1 cellular context compared by ENCODE assay signal in the genomic region with DNA sequence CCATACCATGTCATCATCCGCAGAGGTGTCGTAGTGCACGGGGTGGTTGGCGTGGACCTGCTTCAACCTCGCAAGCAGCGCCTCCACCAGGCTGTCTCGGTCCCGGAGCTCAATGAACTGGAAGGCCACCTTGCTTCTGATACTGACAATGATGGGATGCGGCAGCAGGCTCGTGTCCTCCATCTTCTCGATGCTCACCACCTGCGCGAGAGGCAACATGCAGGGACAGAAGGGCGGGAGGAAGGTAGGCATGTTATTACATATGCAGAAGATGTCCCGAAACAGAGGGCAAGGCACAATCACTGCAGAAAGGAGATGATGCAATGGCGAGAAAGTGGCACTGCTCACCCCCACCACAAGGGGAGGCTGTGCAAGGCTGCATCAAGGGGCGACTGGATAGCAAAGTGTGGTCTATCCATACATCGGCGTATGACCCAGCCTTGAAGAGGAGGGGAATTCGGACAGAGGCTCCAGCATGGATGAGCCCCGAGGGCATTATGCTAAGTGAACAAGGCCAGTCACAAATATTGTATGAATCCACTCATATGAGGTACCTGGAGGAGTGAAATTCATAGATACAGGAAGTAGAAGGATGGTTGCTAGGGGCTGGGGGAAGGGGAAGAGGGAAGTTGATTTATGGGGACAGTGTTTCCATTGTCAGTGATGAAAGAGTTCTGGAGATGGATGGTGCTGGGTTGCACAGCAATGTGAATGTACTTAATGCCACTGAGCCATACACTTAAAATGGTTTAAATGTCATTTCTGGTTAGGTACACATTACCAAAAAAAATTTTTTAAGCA.
A peak's percentile ranks its signal among the peaks of the same experiment; 100 is the strongest.
TF ChIP-seq lines count a peak whose summit lies in the region.

No MANE protein-coding gene starts in this region.

TF ChIP-seq in HepG2, 621 proteins besides CTCF, POLR2A, EP300 and RAD21 (continued from another document):
- TF ChIP-seq, protein P1, sequence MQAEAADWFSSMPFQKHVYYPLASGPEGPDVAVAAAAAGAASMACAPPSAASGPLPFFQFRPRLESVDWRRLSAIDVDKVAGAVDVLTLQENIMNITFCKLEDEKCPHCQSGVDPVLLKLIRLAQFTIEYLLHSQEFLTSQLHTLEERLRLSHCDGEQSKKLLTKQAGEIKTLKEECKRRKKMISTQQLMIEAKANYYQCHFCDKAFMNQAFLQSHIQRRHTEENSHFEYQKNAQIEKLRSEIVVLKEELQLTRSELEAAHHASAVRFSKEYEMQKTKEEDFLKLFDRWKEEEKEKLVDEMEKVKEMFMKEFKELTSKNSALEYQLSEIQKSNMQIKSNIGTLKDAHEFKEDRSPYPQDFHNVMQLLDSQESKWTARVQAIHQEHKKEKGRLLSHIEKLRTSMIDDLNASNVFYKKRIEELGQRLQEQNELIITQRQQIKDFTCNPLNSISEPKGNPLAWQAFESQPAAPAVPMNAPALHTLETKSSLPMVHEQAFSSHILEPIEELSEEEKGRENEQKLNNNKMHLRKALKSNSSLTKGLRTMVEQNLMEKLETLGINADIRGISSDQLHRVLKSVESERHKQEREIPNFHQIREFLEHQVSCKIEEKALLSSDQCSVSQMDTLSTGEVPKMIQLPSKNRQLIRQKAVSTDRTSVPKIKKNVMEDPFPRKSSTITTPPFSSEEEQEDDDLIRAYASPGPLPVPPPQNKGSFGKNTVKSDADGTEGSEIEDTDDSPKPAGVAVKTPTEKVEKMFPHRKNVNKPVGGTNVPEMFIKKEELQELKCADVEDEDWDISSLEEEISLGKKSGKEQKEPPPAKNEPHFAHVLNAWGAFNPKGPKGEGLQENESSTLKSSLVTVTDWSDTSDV (CRISPR knock-in tag; IDR thresholded peaks at IDR 0.05) = no peak
- TF ChIP-seq LCORL (IDR thresholded peaks at IDR 0.05) (no peak), LCORL (CRISPR knock-in tag; IDR thresholded peaks at IDR 0.05) (no peak), ZNF737 (CRISPR knock-in tag; IDR thresholded peaks at IDR 0.05; ENCODE audit: borderline replicate concordance) (no peak), RARA (CRISPR knock-in tag; IDR thresholded peaks at IDR 0.05) (0 out of 2 replicates have a peak, but pooled peaks have one; percentile 27), MAF1 (CRISPR knock-in tag; IDR thresholded peaks at IDR 0.05; ENCODE audit: borderline replicate concordance) (no peak), ZNF546 (CRISPR knock-in tag; conservative IDR thresholded peaks at IDR 0.05) (no peak), ZFY (CRISPR knock-in tag; IDR thresholded peaks at IDR 0.05) (no peak), STAT5B (CRISPR knock-in tag; IDR thresholded peaks at IDR 0.05) (no peak), FOXJ3 (CRISPR knock-in tag; IDR thresholded peaks at IDR 0.05; ENCODE audit: borderline replicate concordance) (no peak), ZNF780A (CRISPR knock-in tag; IDR thresholded peaks at IDR 0.05) (no peak), SKI (IDR thresholded peaks at IDR 0.05; ENCODE audit: partially characterized antibody) (no peak), ZNF563 (CRISPR knock-in tag; IDR thresholded peaks at IDR 0.05) (no peak), CC2D1A (CRISPR knock-in tag; IDR thresholded peaks at IDR 0.05) (no peak), MYC (CRISPR knock-in tag; IDR thresholded peaks at IDR 0.05; ENCODE audit: borderline replicate concordance) (no peak), SOX6 (IDR thresholded peaks at IDR 0.05) (no peak), SOX6 (CRISPR knock-in tag; IDR thresholded peaks at IDR 0.05) (peak; percentile 79), ZZZ3 (CRISPR knock-in tag; IDR thresholded peaks at IDR 0.05; ENCODE audit: borderline replicate concordance) (no peak), CCDC6 (CRISPR knock-in tag; IDR thresholded peaks at IDR 0.05) (no peak), ZNF768 (CRISPR knock-in tag; IDR thresholded peaks at IDR 0.05) (peak; percentile 44; the same call in 1 of the 2 replicates)
- TF ChIP-seq, protein P2, sequence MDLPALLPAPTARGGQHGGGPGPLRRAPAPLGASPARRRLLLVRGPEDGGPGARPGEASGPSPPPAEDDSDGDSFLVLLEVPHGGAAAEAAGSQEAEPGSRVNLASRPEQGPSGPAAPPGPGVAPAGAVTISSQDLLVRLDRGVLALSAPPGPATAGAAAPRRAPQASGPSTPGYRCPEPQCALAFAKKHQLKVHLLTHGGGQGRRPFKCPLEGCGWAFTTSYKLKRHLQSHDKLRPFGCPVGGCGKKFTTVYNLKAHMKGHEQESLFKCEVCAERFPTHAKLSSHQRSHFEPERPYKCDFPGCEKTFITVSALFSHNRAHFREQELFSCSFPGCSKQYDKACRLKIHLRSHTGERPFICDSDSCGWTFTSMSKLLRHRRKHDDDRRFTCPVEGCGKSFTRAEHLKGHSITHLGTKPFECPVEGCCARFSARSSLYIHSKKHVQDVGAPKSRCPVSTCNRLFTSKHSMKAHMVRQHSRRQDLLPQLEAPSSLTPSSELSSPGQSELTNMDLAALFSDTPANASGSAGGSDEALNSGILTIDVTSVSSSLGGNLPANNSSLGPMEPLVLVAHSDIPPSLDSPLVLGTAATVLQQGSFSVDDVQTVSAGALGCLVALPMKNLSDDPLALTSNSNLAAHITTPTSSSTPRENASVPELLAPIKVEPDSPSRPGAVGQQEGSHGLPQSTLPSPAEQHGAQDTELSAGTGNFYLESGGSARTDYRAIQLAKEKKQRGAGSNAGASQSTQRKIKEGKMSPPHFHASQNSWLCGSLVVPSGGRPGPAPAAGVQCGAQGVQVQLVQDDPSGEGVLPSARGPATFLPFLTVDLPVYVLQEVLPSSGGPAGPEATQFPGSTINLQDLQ (CRISPR knock-in tag; IDR thresholded peaks at IDR 0.05) = no peak
- TF ChIP-seq, protein P3, sequence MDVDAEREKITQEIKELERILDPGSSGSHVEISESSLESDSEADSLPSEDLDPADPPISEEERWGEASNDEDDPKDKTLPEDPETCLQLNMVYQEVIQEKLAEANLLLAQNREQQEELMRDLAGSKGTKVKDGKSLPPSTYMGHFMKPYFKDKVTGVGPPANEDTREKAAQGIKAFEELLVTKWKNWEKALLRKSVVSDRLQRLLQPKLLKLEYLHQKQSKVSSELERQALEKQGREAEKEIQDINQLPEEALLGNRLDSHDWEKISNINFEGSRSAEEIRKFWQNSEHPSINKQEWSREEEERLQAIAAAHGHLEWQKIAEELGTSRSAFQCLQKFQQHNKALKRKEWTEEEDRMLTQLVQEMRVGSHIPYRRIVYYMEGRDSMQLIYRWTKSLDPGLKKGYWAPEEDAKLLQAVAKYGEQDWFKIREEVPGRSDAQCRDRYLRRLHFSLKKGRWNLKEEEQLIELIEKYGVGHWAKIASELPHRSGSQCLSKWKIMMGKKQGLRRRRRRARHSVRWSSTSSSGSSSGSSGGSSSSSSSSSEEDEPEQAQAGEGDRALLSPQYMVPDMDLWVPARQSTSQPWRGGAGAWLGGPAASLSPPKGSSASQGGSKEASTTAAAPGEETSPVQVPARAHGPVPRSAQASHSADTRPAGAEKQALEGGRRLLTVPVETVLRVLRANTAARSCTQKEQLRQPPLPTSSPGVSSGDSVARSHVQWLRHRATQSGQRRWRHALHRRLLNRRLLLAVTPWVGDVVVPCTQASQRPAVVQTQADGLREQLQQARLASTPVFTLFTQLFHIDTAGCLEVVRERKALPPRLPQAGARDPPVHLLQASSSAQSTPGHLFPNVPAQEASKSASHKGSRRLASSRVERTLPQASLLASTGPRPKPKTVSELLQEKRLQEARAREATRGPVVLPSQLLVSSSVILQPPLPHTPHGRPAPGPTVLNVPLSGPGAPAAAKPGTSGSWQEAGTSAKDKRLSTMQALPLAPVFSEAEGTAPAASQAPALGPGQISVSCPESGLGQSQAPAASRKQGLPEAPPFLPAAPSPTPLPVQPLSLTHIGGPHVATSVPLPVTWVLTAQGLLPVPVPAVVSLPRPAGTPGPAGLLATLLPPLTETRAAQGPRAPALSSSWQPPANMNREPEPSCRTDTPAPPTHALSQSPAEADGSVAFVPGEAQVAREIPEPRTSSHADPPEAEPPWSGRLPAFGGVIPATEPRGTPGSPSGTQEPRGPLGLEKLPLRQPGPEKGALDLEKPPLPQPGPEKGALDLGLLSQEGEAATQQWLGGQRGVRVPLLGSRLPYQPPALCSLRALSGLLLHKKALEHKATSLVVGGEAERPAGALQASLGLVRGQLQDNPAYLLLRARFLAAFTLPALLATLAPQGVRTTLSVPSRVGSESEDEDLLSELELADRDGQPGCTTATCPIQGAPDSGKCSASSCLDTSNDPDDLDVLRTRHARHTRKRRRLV (CRISPR knock-in tag; IDR thresholded peaks at IDR 0.05) = no peak
- TF ChIP-seq, protein P4, sequence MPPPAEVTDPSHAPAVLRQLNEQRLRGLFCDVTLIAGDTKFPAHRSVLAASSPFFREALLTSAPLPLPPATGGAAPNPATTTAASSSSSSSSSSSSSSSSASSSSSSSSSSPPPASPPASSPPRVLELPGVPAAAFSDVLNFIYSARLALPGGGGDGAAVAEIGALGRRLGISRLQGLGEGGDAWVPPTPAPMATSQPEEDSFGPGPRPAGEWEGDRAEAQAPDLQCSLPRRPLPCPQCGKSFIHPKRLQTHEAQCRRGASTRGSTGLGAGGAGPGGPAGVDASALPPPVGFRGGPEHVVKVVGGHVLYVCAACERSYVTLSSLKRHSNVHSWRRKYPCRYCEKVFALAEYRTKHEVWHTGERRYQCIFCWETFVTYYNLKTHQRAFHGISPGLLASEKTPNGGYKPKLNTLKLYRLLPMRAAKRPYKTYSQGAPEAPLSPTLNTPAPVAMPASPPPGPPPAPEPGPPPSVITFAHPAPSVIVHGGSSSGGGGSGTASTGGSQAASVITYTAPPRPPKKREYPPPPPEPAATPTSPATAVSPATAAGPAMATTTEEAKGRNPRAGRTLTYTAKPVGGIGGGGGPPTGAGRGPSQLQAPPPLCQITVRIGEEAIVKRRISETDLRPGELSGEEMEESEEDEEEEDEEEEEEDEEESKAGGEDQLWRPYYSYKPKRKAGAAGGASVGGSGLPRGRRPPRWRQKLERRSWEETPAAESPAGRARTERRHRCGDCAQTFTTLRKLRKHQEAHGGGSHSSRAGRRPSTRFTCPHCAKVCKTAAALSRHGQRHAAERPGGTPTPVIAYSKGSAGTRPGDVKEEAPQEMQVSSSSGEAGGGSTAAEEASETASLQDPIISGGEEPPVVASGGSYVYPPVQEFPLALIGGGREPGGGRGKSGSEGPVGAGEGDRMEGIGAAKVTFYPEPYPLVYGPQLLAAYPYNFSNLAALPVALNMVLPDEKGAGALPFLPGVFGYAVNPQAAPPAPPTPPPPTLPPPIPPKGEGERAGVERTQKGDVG (CRISPR knock-in tag; IDR thresholded peaks at IDR 0.05; ENCODE audit: borderline replicate concordance) = peak; percentile 84; the same call in 1 of the 2 replicates
- TF ChIP-seq, protein P5, sequence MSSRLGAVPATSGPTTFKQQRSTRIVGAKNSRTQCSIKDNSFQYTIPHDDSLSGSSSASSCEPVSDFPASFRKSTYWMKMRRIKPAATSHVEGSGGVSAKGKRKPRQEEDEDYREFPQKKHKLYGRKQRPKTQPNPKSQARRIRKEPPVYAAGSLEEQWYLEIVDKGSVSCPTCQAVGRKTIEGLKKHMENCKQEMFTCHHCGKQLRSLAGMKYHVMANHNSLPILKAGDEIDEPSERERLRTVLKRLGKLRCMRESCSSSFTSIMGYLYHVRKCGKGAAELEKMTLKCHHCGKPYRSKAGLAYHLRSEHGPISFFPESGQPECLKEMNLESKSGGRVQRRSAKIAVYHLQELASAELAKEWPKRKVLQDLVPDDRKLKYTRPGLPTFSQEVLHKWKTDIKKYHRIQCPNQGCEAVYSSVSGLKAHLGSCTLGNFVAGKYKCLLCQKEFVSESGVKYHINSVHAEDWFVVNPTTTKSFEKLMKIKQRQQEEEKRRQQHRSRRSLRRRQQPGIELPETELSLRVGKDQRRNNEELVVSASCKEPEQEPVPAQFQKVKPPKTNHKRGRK (CRISPR knock-in tag; IDR thresholded peaks at IDR 0.05) = no peak
